15 cellular contexts compared by ENCODE assay signal in genomic region chr2:96109931-96110511, GRCh38. TPM values are rescaled to one million over a fixed set of nuclear protein-coding genes. Genes with fewer than 3 reads are reported as not detected.
"Had no signal": no experiment of that assay in that cellular context is flagged by ENCODE, and none has a peak within 500 bp of the region (broad histone marks: within the 10 kb centered on the region; RNA-seq: fewer than 3 reads in every experiment).

No MANE protein-coding gene starts in this region.

- H3K27me3 ChIP-seq: dorsolateral prefrontal cortex, SJCRH30, testis had no signal

- H3K27ac ChIP-seq: neutrophil, SJCRH30 had no signal

- ATAC-seq: activated CD4-positive, alpha-beta T cell treated with anti-CD3 and anti-CD28 coated beads for 36 hours; activated CD8-positive, alpha-beta T cell treated with anti-CD3 and anti-CD28 coated beads, Interleukin-2, amount 10 ng/mL, durations not matched to agents 7 days and 5 days; stimulated activated naive CD8-positive, alpha-beta T cell treated with anti-CD3 and anti-CD28 coated beads, Interleukin-15, amount 100 ng/mL, for 72 hours had no signal

- H3K36me3 Mint-ChIP-seq: mesothelial cell of epicardium had no signal

- H3K4me3 ChIP-seq: dorsolateral prefrontal cortex, esophagus squamous epithelium, SJCRH30, testis had no signal

- H3K4me3 Mint-ChIP-seq: activated CD4-positive, alpha-beta T cell treated with anti-CD3 and anti-CD28 coated beads for 36 hours; activated CD8-positive, alpha-beta T cell treated with anti-CD3 and anti-CD28 coated beads, Interleukin-2, amount 10 ng/mL, durations not matched to agents 7 days and 5 days; mesothelial cell of epicardium; stimulated activated naive CD8-positive, alpha-beta T cell treated with anti-CD3 and anti-CD28 coated beads, Interleukin-15, amount 100 ng/mL, for 72 hours had no signal

- H3K36me3 ChIP-seq: esophagus squamous epithelium, neutrophil, SJCRH30 had no signal

- DNase-seq: activated CD4-positive, alpha-beta T cell treated with anti-CD3 and anti-CD28 coated beads for 36 hours; activated CD8-positive, alpha-beta T cell treated with anti-CD3 and anti-CD28 coated beads, Interleukin-2, amount 10 ng/mL, durations not matched to agents 7 days and 5 days; activated naive CD4-positive, alpha-beta T cell treated with anti-CD3 and anti-CD28 coated beads, Interleukin-2, amount 50 U/mL, for 16 hours; amygdala; esophagus squamous epithelium; foreskin fibroblast; SJCRH30; stimulated activated CD4-positive, alpha-beta T cell treated with anti-CD3 and anti-CD28 coated beads, Interleukin-4, amount 100 ng/mL, for 4 hours; stimulated activated naive CD8-positive, alpha-beta T cell treated with anti-CD3 and anti-CD28 coated beads, Interleukin-15, amount 100 ng/mL, for 72 hours; T-helper 9 cell; testis had no signal

- H3K9me3 ChIP-seq: SJCRH30, testis had no signal

- H3K27me3 Mint-ChIP-seq: activated CD4-positive, alpha-beta T cell treated with anti-CD3 and anti-CD28 coated beads for 36 hours had no signal

- H3K27ac Mint-ChIP-seq: activated CD4-positive, alpha-beta T cell treated with anti-CD3 and anti-CD28 coated beads for 36 hours; activated CD8-positive, alpha-beta T cell treated with anti-CD3 and anti-CD28 coated beads, Interleukin-2, amount 10 ng/mL, durations not matched to agents 7 days and 5 days; mesothelial cell of epicardium; stimulated activated naive CD8-positive, alpha-beta T cell treated with anti-CD3 and anti-CD28 coated beads, Interleukin-15, amount 100 ng/mL, for 72 hours had no signal

- H3K4me1 Mint-ChIP-seq: activated CD4-positive, alpha-beta T cell treated with anti-CD3 and anti-CD28 coated beads for 36 hours; stimulated activated naive CD8-positive, alpha-beta T cell treated with anti-CD3 and anti-CD28 coated beads, Interleukin-15, amount 100 ng/mL, for 72 hours had no signal

RNA-seq across cellular contexts. Expression of gene ADRA2B, which starts 6.3 kb away (rescaled TPM):
- total RNA-seq: SJCRH30 had no signal

RNA-seq across cellular contexts. Expression of gene ASTL, which starts 28.3 kb away (rescaled TPM):
- total RNA-seq: SJCRH30, ureter had no signal
